ENCODE assay signal across 10 cellular contexts in the genomic region with DNA sequence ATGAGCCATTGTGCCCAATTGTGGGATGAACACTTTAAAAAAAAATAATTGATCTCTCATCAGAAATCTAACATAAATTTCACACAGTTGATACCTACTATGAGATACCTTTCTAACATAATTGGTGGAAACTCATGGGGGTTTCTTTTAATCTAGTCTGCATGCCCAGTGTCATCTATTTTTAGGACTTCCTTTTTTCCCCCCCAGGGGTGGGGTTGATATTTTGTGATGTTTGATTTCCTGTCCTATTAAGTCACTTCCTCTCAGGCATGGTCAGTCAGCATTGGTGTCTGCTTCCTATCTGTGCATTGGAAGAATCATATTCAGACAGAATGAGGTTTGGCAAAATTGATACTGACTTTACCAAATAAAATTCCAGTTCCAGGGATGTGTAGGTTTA. TPM values are rescaled to one million over a fixed set of nuclear protein-coding genes. Genes with fewer than 3 reads are reported as not detected.
DNase-seq lines count a peak whose midpoint lies in the region; ATAC-seq and TF ChIP-seq lines count a peak whose summit lies in the region.
"Had no signal": no experiment of that assay in that cellular context is flagged by ENCODE, and none has a peak within 500 bp of the region (broad histone marks: within the 10 kb centered on the region; RNA-seq: fewer than 3 reads in every experiment).

No MANE protein-coding gene starts in this region.

- H3K9me3 ChIP-seq in esophagus muscularis mucosa (no peaks in the 10 kb centered on the region), thymus (ENCODE audit: control insufficient read depth) (no peaks in the 10 kb centered on the region), endodermal cell (ENCODE audit: control insufficient read depth, low read length) (no peaks in the 10 kb centered on the region)

- H3K4me1 Mint-ChIP-seq in activated T-cell treated with anti-CD3 and anti-CD28 coated beads, Interleukin-2, amount 50 U/mL, for 4 hours (ENCODE audit: low read depth): peaks cover 69% of the 10 kb centered on the region
- H3K4me1 Mint-ChIP-seq in endodermal cell (peaks cover 47% of the 10 kb centered on the region), nephron progenitor cell (peaks cover 42% of the 10 kb centered on the region)

- no peak for ATAC-seq in activated T-cell treated with anti-CD3 and anti-CD28 coated beads, Interleukin-2, amount 50 U/mL, for 4 hours
- ATAC-seq in HG03432 (IDR thresholded peaks at IDR 0.05; ENCODE audit: unreplicated experiment): no peak
- ATAC-seq: Panc1 had no signal

- TF ChIP-seq EP300 in esophagus muscularis mucosa (IDR thresholded peaks at IDR 0.05): no peak

- no peaks in the 10 kb centered on the region for H3K27me3 Mint-ChIP-seq in activated T-cell treated with anti-CD3 and anti-CD28 coated beads, Interleukin-2, amount 50 U/mL, for 4 hours (ENCODE audit: low read depth)
- H3K27me3 Mint-ChIP-seq in endodermal cell (ENCODE audit: insufficient read depth): no peaks in the 10 kb centered on the region
- no peaks in the 10 kb centered on the region for H3K27me3 Mint-ChIP-seq in nephron progenitor cell (ENCODE audit: low read depth, poor library complexity)

- DNase-seq in activated T-cell treated with anti-CD3 and anti-CD28 coated beads, Interleukin-2, amount 50 U/mL, for 4 hours: no peak
- no peak for DNase-seq in activated T-cell treated with anti-CD3 and anti-CD28 coated beads, Interleukin-2, amount 50 U/mL, for 48 hours
- DNase-seq in SKM-1 treated with dmso at 0.1 percent for 144 hours (lab: John Stamatoyannopoulos, UW; ENCODE audit: unreplicated experiment) (peak; percentile 59), esophagus muscularis mucosa (ENCODE audit: extremely low spot score) (no peak), endodermal cell (no peak), nephron progenitor cell (no peak)

- H3K27me3 ChIP-seq in esophagus muscularis mucosa (no peaks in the 10 kb centered on the region), thymus (ENCODE audit: control insufficient read depth, insufficient read depth) (no peaks in the 10 kb centered on the region), endodermal cell (ENCODE audit: control insufficient read depth, insufficient read depth, low read length, poor library complexity, severe bottlenecking) (no peaks in the 10 kb centered on the region)
- H3K27me3 ChIP-seq: hepatocyte had no signal

- H3K4me3 ChIP-seq in esophagus muscularis mucosa (no peak overlapping the region), thymus (ENCODE audit: low read length) (no peak overlapping the region), endodermal cell (ENCODE audit: low read length) (no peak overlapping the region)
- H3K4me3 ChIP-seq: hepatocyte had no signal

- H3K27ac ChIP-seq in esophagus muscularis mucosa (replicated peaks in 1 of 4) (peak overlapping the region; percentile 80 to 84 (median 82)), thymus (ENCODE audit: low read depth) (peak overlapping the region; percentile 20), endodermal cell (ENCODE audit: low read depth, low read length) (no peak overlapping the region)
- H3K27ac ChIP-seq: hepatocyte had no signal

- peaks cover 56 to 97% (median 88%) of the 10 kb centered on the region in 4 donors for H3K4me1 ChIP-seq in esophagus muscularis mucosa
- peaks cover 13% of the 10 kb centered on the region for H3K4me1 ChIP-seq in thymus (ENCODE audit: control insufficient read depth, insufficient read depth, low read length)
- peaks cover 8% of the 10 kb centered on the region for H3K4me1 ChIP-seq in endodermal cell (ENCODE audit: control insufficient read depth, insufficient read depth, low read length)

- TF ChIP-seq CTCF in esophagus muscularis mucosa (IDR thresholded peaks at IDR 0.05): no peak
- no peak for TF ChIP-seq CTCF in endodermal cell (conservative IDR thresholded peaks at IDR 0.05)
- no peak for TF ChIP-seq CTCF in nephron progenitor cell (IDR thresholded peaks at IDR 0.05)

- no peak for TF ChIP-seq POLR2A in esophagus muscularis mucosa (IDR thresholded peaks at IDR 0.05; ENCODE audit: low read depth)

- H3K9me3 Mint-ChIP-seq in activated T-cell treated with anti-CD3 and anti-CD28 coated beads, Interleukin-2, amount 50 U/mL, for 4 hours: no peaks in the 10 kb centered on the region
- H3K9me3 Mint-ChIP-seq in endodermal cell (no peaks in the 10 kb centered on the region), nephron progenitor cell (no peaks in the 10 kb centered on the region)

- peak overlapping the region; percentile 35 for H3K4me3 Mint-ChIP-seq in activated T-cell treated with anti-CD3 and anti-CD28 coated beads, Interleukin-2, amount 50 U/mL, for 4 hours
- H3K4me3 Mint-ChIP-seq in endodermal cell (no peak overlapping the region), nephron progenitor cell (no peak overlapping the region)

- H3K36me3 ChIP-seq in esophagus muscularis mucosa (no peaks in the 10 kb centered on the region), thymus (ENCODE audit: control insufficient read depth, insufficient read depth) (no peaks in the 10 kb centered on the region), endodermal cell (ENCODE audit: control insufficient read depth, insufficient read depth, low read length) (peaks cover 21% of the 10 kb centered on the region)

- no peak overlapping the region for H3K9ac ChIP-seq in endodermal cell (ENCODE audit: extremely low read depth, low read length, poor library complexity, severe bottlenecking)

- peaks cover 15% of the 10 kb centered on the region for H3K36me3 Mint-ChIP-seq in activated T-cell treated with anti-CD3 and anti-CD28 coated beads, Interleukin-2, amount 50 U/mL, for 4 hours (ENCODE audit: insufficient read depth)
- peaks cover 16% of the 10 kb centered on the region for H3K36me3 Mint-ChIP-seq in endodermal cell (ENCODE audit: low read depth)
- H3K36me3 Mint-ChIP-seq in nephron progenitor cell (ENCODE audit: low read depth): peaks cover 9% of the 10 kb centered on the region

- intact Hi-C loops in esophagus muscularis mucosa (cut with DNase I): no loop called here

- no peak overlapping the region for H3K27ac Mint-ChIP-seq in endodermal cell
- no peak overlapping the region for H3K27ac Mint-ChIP-seq in nephron progenitor cell

RNA-seq across cellular contexts. Expression of a gene that starts 21.5 kb away (rescaled TPM):
- 10 to 100 TPM; 59.8 to 72.8 (median 67.0) TPM for total RNA-seq in activated T-cell treated with anti-CD3 and anti-CD28 coated beads, Interleukin-2, amount 50 U/mL, for 4 hours
- total RNA-seq in esophagus muscularis mucosa (10 to 100 TPM; 30.0 to 54.2 (median 46.6) TPM), endodermal cell (10 to 100 TPM; 43.6 to 59.0 TPM)
- 39.1 TPM for polyA plus RNA-seq in thymus
- polyA plus RNA-seq in endodermal cell (2013, experiment 1 of 2): 55.3 TPM
- polyA plus RNA-seq in endodermal cell (2013, experiment 2 of 2): 47.4 TPM

RNA-seq across cellular contexts. Expression of a gene that starts 47.5 kb away (rescaled TPM):
- under 1 TPM; 0.42 to 0.78 (median 0.57) TPM for total RNA-seq in activated T-cell treated with anti-CD3 and anti-CD28 coated beads, Interleukin-2, amount 50 U/mL, for 4 hours
- total RNA-seq in esophagus muscularis mucosa: 10 to 100 TPM in 2 of 4 donors, 1 to 10 TPM in 2; 5.4 to 15.7 (median 9.2) TPM
- polyA plus RNA-seq in thymus: 2.1 TPM
- 10 to 100 TPM in 1 of 2 donors, 1 to 10 TPM in 1; 8.0 to 12.0 TPM for total RNA-seq in endodermal cell
- 27.7 TPM for polyA plus RNA-seq in endodermal cell (2013, experiment 1 of 2)
- 24.1 TPM for polyA plus RNA-seq in endodermal cell (2013, experiment 2 of 2)
